ENCODE assay signal across 35 cellular contexts in the genomic region with DNA sequence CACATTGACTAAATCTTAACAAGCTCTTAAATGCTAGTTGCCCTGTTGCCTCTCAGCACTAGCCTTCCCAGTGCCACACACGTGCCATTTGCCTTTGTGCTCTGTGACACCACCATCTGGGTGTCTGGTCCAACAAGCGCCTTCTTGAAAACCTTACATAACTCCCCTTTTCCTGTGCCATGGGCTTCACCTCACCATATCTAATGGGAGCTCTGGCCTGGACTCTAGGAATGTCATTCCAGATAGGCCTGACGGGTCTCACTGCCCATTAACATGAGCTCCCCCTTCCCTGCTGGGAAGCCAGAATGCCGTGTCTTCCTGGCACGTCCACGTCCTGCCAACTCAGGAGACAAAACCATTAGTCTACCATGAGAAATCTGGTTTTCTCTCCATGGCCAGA.
"Had no signal": no experiment of that assay in that cellular context is flagged by ENCODE, and none has a peak within 500 bp of the region (broad histone marks: within the 10 kb centered on the region; RNA-seq: fewer than 3 reads in every experiment).

No MANE protein-coding gene starts in this region.

- H3K27ac ChIP-seq: KMS-11 had no signal

- H3K36me3 ChIP-seq: MG63 had no signal

- DNase-seq: Karpas-422, Kasumi-1, KG1, MG63, MM.1S, MV-4-11, NCI-H1048, NCI-H1092, NCI-H1092 treated with DMSO at 0.1 percent for 48 hours, NCI-H1105, NCI-H1105 treated with DMSO at 0.1 percent for 48 hours, NCI-H1417, NCI-H1417 treated with DMSO at 0.1 percent for 48 hours, NCI-H1436, NCI-H1436 treated with DMSO at 0.1 percent for 48 hours, NCI-H146, NCI-H1694, NCI-H1694 treated with DMSO at 0.1 percent for 48 hours, NCI-H187, NCI-H187 treated with DMSO at 0.1 percent for 48 hours, NCI-H1930, NCI-H2029, NCI-H2029 treated with DMSO at 0.1 percent for 48 hours, NCI-H2081, NCI-H2081 treated with DMSO at 0.1 percent for 48 hours, NCI-H2107, NCI-H2171, NCI-H2171 treated with DMSO at 0.1 percent for 48 hours, NCI-H2227 treated with DMSO at 0.1 percent for 48 hours, NCI-H226, NCI-H345, NCI-H446, NCI-H446 treated with DMSO at 0.1 percent for 48 hours, NCI-H510A had no signal

- H3K4me3 ChIP-seq: MG63 had no signal

- H3K9me3 ChIP-seq: MG63 had no signal
